In the genomic region with DNA sequence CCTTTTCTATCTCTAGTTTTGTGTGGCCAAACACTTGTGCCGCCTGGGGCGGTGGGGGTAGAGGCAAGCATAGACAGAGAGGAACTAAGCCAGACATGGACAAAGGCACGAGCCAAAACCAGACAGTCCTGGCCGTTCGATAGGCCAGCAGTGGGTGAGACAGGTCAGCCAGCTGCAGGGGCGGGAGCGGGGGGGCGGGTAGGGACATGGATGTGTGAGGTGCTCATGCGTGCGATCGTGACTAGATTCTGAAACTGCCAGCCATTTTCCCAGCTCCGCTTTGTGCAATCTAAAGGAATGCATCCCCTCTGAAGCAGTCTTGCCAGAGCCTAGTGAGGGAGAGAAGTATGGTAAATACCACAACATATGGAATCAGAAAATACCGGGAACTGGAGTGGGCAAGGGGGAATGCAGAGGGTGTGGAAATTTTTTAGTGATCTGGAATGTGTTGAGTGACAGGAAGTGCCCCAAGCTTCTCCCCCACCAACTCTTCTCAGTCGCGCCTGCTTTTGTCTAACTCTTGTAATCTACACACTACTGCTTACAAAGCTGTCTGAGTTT, we compare ENCODE assay signal across 8 cellular contexts.
A peak's percentile ranks its signal among the peaks of the same experiment; 100 is the strongest.
DNase-seq lines count a peak whose midpoint lies in the region; ATAC-seq, FAIRE-seq and TF ChIP-seq lines count a peak whose summit lies in the region.

No MANE protein-coding gene starts in this region.

- H2BK5ac ChIP-seq in mesendoderm (ENCODE audit: low read length), result peak overlapping the region; percentile 20

- no peak overlapping the region for H4K5ac ChIP-seq in mesendoderm (ENCODE audit: low read length)

- no peaks in the 10 kb centered on the region for H3K9me1 ChIP-seq in endothelial cell of umbilical vein (replicated peaks; ENCODE audit: control insufficient read depth, extremely low read depth, insufficient read depth, low read length)

- TF ChIP-seq CTCF in endothelial cell of umbilical vein (IDR thresholded peaks at IDR 0.05; ENCODE audit: extremely low read depth in 1 of 2, insufficient read depth in 1 of 2, low read depth in 1 of 2, low read length in 2 of 2), result no peak

- intact Hi-C loops in endothelial cell of umbilical vein (cut with micrococcal nuclease), result loop anchor here (1.0 to 5.0 kb wide), 5 partner anchors 13 to 242 kb away; a partner anchor contains a TSS

- no peaks in the 10 kb centered on the region for H3K9me3 ChIP-seq in endothelial cell of umbilical vein (replicated peaks; ENCODE audit: control insufficient read depth, insufficient read depth, low read length)

- no TSS peak for BruUV-seq in endothelial cell of umbilical vein (replicated peaks; lab: Mats Ljungman, UMichigan)

- peak overlapping the region; percentile 25 for H3K23ac ChIP-seq in mesendoderm (ENCODE audit: low read length)

- TF ChIP-seq POLR2A in GM12892 (IDR thresholded peaks at IDR 0.05; ENCODE audit: low read depth, low read length) (peak; percentile 68), endothelial cell of umbilical vein (IDR thresholded peaks at IDR 0.05; ENCODE audit: low read depth, low read length) (peak; percentile 72)

- H3K27me3 ChIP-seq in endothelial cell of umbilical vein (ENCODE audit: control insufficient read depth in 2 of 2, insufficient read depth in 2 of 2, low read length in 2 of 2) (no peaks in the 10 kb centered on the region), mesendoderm (ENCODE audit: insufficient read depth, low read length, poor library complexity) (no peaks in the 10 kb centered on the region)

- H4K20me1 ChIP-seq in endothelial cell of umbilical vein (replicated peaks; ENCODE audit: control insufficient read depth, extremely low read depth, insufficient read depth, low read length), result no peaks in the 10 kb centered on the region

- no peak overlapping the region for H2BK120ac ChIP-seq in mesendoderm (ENCODE audit: low read depth, low read length)

- H3K79me2 ChIP-seq in endothelial cell of umbilical vein (ENCODE audit: control insufficient read depth, insufficient read depth, low read length), result peaks cover 37% of the 10 kb centered on the region
- peaks cover 2% of the 10 kb centered on the region for H3K79me2 ChIP-seq in mesendoderm (ENCODE audit: control insufficient read depth, insufficient read depth, low read length)

- H3K56ac ChIP-seq in mesendoderm (ENCODE audit: low read length), result peak overlapping the region; percentile 68

- FAIRE-seq in GM12892 (lab: Jason Lieb, UNC), result peak; percentile 87
- peak; percentile 79 for FAIRE-seq in endothelial cell of umbilical vein (lab: Jason Lieb, UNC)

- peak overlapping the region; percentile 100 for H3K9ac ChIP-seq in endothelial cell of umbilical vein (replicated peaks; ENCODE audit: extremely low read depth, insufficient read depth, low read length)
- H3K9ac ChIP-seq in mesendoderm (ENCODE audit: low read length), result peak overlapping the region; percentile 26

- H3K36me3 ChIP-seq in endothelial cell of umbilical vein (ENCODE audit: control insufficient read depth in 2 of 2, extremely low read depth in 1 of 2, insufficient read depth in 2 of 2, low read length in 2 of 2) (no peaks in the 10 kb centered on the region), mesendoderm (ENCODE audit: control insufficient read depth, insufficient read depth, low read length) (no peaks in the 10 kb centered on the region)

- H2BK15ac ChIP-seq in mesendoderm (replicated peaks; ENCODE audit: low read depth), result no peak overlapping the region

- H4K8ac ChIP-seq in mesendoderm (ENCODE audit: low read depth, low read length), result no peak overlapping the region

- H3K27ac ChIP-seq in endothelial cell of umbilical vein (ENCODE audit: insufficient read depth, low read depth, low read length) (peak overlapping the region; percentile 98), mesendoderm (ENCODE audit: low read depth, low read length) (peak overlapping the region; percentile 86)

- H3K4me1 ChIP-seq in endothelial cell of umbilical vein (ENCODE audit: control insufficient read depth, extremely low read depth, insufficient read depth, low read length) (peaks cover 40% of the 10 kb centered on the region), mesendoderm (ENCODE audit: control insufficient read depth, low read depth, low read length) (peaks cover 7% of the 10 kb centered on the region)

- peak overlapping the region; percentile 100 for H3K4me2 ChIP-seq in endothelial cell of umbilical vein (ENCODE audit: insufficient read depth, low read length)
- no peak overlapping the region for H3K4me2 ChIP-seq in mesendoderm (ENCODE audit: low read length)

- POLR2A ChIA-PET in endothelial cell of umbilical vein (lab: Charles Lee), result interaction anchor here (0.7 to 1.5 kb wide), 4 partner anchors 14 to 212 kb away, joined by 3 read pairs; no protein-coding TSS in a partner anchor

- peak overlapping the region; percentile 68 for H3K4ac ChIP-seq in mesendoderm (ENCODE audit: low read depth, low read length)

- dilution Hi-C loops in endothelial cell of umbilical vein (cut with MboI; ENCODE audit: extremely low pct_ligation_motif_present, low sequenced_read_pairs), result no loop called here

- H3K18ac ChIP-seq in mesendoderm (ENCODE audit: low read length), result peak overlapping the region; percentile 24

- H2AFZ ChIP-seq in endothelial cell of umbilical vein (ENCODE audit: low read depth, low read length), result no peak overlapping the region

- no peak overlapping the region for H2AK5ac ChIP-seq in mesendoderm (ENCODE audit: low read length)

- peak; percentile 15 for DNase-seq in GM12892 (ENCODE audit: insufficient read length)
- peak; percentile 82 for DNase-seq in NCI-H510A treated with DMSO at 0.1 percent for 48 hours (lab: John Stamatoyannopoulos, UW)
- peak; percentile 75 for DNase-seq in activated CD8-positive, alpha-beta memory T cell treated with anti-CD3 and anti-CD28 coated beads for 24 hours
- peak; percentile 89 for DNase-seq in endothelial cell of umbilical vein (ENCODE audit: low read depth, low spot score)
- peak; percentile 90 for DNase-seq in mesendoderm
- peak; percentile 58 for DNase-seq in stimulated activated CD8-positive, alpha-beta memory T cell treated with anti-CD3 and anti-CD28 coated beads, Interleukin-4, amount 100 ng/mL, for 48 hours

- ATAC-seq in HG03135 (IDR thresholded peaks at IDR 0.05; ENCODE audit: unreplicated experiment) (peak; percentile 61), HG03045 (IDR thresholded peaks at IDR 0.05; ENCODE audit: unreplicated experiment) (no peak)

- CTCF ChIA-PET in endothelial cell of umbilical vein (lab: Charles Lee), result interaction anchor here (0.7 to 5.1 kb wide), 11 partner anchors 12 to 194 kb away, joined by 3 to 59 read pairs (median 5); a partner anchor contains a TSS

- peaks cover 5% of the 10 kb centered on the region for H3K79me1 ChIP-seq in mesendoderm (ENCODE audit: low read length)

- H3K4me3 ChIP-seq in endothelial cell of umbilical vein (replicated peaks in 1 of 3; ENCODE audit: insufficient read depth in 1 of 3, low read depth in 1 of 3, low read length in 3 of 3) (peak overlapping the region; percentile 53 to 100 (median 99)), mesendoderm (ENCODE audit: low read length) (no peak overlapping the region)

- WGBS in mesendoderm (ENCODE audit: extremely low coverage, insufficient coverage, low lambda C conversion rate), result no CpG with 5 or more reads among the region's 15 CpGs

TF ChIP-seq in endothelial cell of umbilical vein, 7 proteins besides CTCF, POLR2A, EP300 and RAD21:
- TF ChIP-seq EZH2 (IDR thresholded peaks at IDR 0.05; ENCODE audit: borderline replicate concordance, low read depth, low read length, severe bottlenecking) (no peak), POLR2AphosphoS5 (IDR thresholded peaks at IDR 0.05; ENCODE audit: insufficient read depth, low read depth, low read length) (peak; percentile 79), FOS (IDR thresholded peaks at IDR 0.05; ENCODE audit: borderline replicate concordance, insufficient read depth, low read length) (no peak), MYC (IDR thresholded peaks at IDR 0.05; ENCODE audit: low read depth, low read length) (peak; percentile 64), JUN (IDR thresholded peaks at IDR 0.05; ENCODE audit: borderline replicate concordance, insufficient read depth, insufficient read length, low read depth) (no peak), GATA2 (IDR thresholded peaks at IDR 0.05; ENCODE audit: insufficient read depth, insufficient read length, low read depth, low read length) (peak; percentile 12)
- TF ChIP-seq, protein P1, sequence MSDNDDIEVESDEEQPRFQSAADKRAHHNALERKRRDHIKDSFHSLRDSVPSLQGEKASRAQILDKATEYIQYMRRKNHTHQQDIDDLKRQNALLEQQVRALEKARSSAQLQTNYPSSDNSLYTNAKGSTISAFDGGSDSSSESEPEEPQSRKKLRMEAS (IDR thresholded peaks at IDR 0.05; ENCODE audit: insufficient read depth, insufficient read length), result no peak
TF ChIP-seq in endothelial cell of umbilical vein: peak in this region for 3.

Comparison
In these comparisons a context has a peak if more than half of its experiments do, and no peak if none do; other contexts are left out.
1. DNase-seq: peak in every context shown above with its lines; median percentile 90 in mesendoderm; 89 in endothelial cell of umbilical vein; 82 in NCI-H510A treated with DMSO at 0.1 percent for 48 hours; 75 in activated CD8-positive, alpha-beta memory T cell treated with anti-CD3 and anti-CD28 coated beads for 24 hours; 58 in stimulated activated CD8-positive, alpha-beta memory T cell treated with anti-CD3 and anti-CD28 coated beads, Interleukin-4, amount 100 ng/mL, for 48 hours; 15 in GM12892.